In the genomic region with DNA sequence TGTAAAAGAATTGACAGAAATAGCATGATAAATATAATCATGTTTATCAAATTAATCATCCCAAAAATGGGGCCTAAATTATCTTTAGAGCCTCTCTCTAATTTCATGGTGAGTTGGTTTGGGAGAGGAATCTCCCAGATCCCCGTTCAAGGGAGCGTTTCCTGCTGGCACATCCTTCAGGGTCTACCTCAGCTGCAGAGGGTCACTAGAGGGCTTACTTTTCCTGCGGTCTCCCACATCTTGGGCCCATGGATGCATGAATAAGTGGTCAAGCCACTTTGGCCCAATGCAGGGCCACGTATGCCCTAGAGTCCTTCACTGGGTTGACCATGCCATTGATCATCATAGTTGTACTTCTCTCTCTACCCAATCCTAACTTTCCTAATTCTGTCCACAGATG, we compare ENCODE assay signal across 18 cellular contexts.
DNase-seq lines count a peak whose midpoint lies in the region; ATAC-seq and TF ChIP-seq lines count a peak whose summit lies in the region.
"Had no signal": no experiment of that assay in that cellular context is flagged by ENCODE, and none has a peak within 500 bp of the region (broad histone marks: within the 10 kb centered on the region; RNA-seq: fewer than 3 reads in every experiment).

No MANE protein-coding gene starts in this region.

- H3K4me1 Mint-ChIP-seq in CD4-positive, alpha-beta T cell (ENCODE audit: low read depth), result no peaks in the 10 kb centered on the region

- peaks cover 10% of the 10 kb centered on the region for H3K27me3 Mint-ChIP-seq in CD4-positive, alpha-beta T cell

- no peak overlapping the region for H4K8ac ChIP-seq in mesendoderm (ENCODE audit: low read depth, low read length)

- no peak overlapping the region for H3K18ac ChIP-seq in mesendoderm (ENCODE audit: low read length)

- H3K23ac ChIP-seq in mesendoderm (ENCODE audit: low read length), result no peak overlapping the region

- H3K36me3 ChIP-seq in RWPE2 (ENCODE audit: low read depth) (no peaks in the 10 kb centered on the region), mesendoderm (ENCODE audit: control insufficient read depth, insufficient read depth, low read length) (no peaks in the 10 kb centered on the region)

- H2BK5ac ChIP-seq in mesendoderm (ENCODE audit: low read length), result no peak overlapping the region

- H3K27me3 ChIP-seq in RWPE2 (ENCODE audit: insufficient read depth, poor library complexity, severe bottlenecking) (no peaks in the 10 kb centered on the region), mesendoderm (ENCODE audit: insufficient read depth, low read length, poor library complexity) (no peaks in the 10 kb centered on the region)
- H3K27me3 ChIP-seq in CD4-positive, alpha-beta T cell (ENCODE audit: control insufficient read depth, insufficient read depth, low read length), result no peaks in the 10 kb centered on the region

- H2AK5ac ChIP-seq in mesendoderm (ENCODE audit: low read length), result no peak overlapping the region

- H2BK120ac ChIP-seq in mesendoderm (ENCODE audit: low read depth, low read length), result no peak overlapping the region

- no peaks in the 10 kb centered on the region for H3K36me3 Mint-ChIP-seq in CD4-positive, alpha-beta T cell (ENCODE audit: low read depth)

- H2BK15ac ChIP-seq in mesendoderm (replicated peaks; ENCODE audit: low read depth), result no peak overlapping the region

- H3K4me3 Mint-ChIP-seq in CD4-positive, alpha-beta T cell, result no peak overlapping the region

- no peaks in the 10 kb centered on the region for H3K9me3 ChIP-seq in RWPE2 (ENCODE audit: severe bottlenecking)
- H3K9me3 ChIP-seq in CD4-positive, alpha-beta T cell (ENCODE audit: control insufficient read depth, low read length), result no peaks in the 10 kb centered on the region
- H3K9me3 ChIP-seq: SK-N-SH had no signal

- H3K27ac Mint-ChIP-seq in CD4-positive, alpha-beta T cell, result no peak overlapping the region

- POLR2A ChIA-PET in CD4-positive, alpha-beta T cell (lab: Charles Lee), result no interaction called here

- peak; percentile 27 for DNase-seq in NCI-H82 (lab: John Stamatoyannopoulos, UW)
- DNase-seq in NCI-H82 treated with DMSO at 0.1 percent for 48 hours (lab: John Stamatoyannopoulos, UW; ENCODE audit: unreplicated experiment), result no peak
- no peak for DNase-seq in RWPE2 (ENCODE audit: low spot score)
- DNase-seq in iPS DF 4.7 (ENCODE audit: extremely low read depth, low spot score), result peak; percentile 3
- peak; percentile 37 for DNase-seq in mesendoderm
- no peak for DNase-seq in CD4-positive, alpha-beta T cell
- no peak for DNase-seq in islet precursor cell
- DNase-seq: 8988T, C1 segment of cervical spinal cord, MV-4-11, NCI-H2171, NCI-H345, NCI-H774, SIG-M5 had no signal

- H3K4ac ChIP-seq in mesendoderm (ENCODE audit: low read depth, low read length), result no peak overlapping the region

- ATAC-seq in RWPE2 (ENCODE audit: low read depth), result 0 out of 3 replicates have a peak, but pooled peaks have one; percentile 21
- no peak for ATAC-seq in CD4-positive, alpha-beta T cell (ENCODE audit: poor library complexity)
- ATAC-seq in HG03139 (IDR thresholded peaks at IDR 0.05; ENCODE audit: unreplicated experiment), result no peak

- H3K4me2 ChIP-seq in mesendoderm (ENCODE audit: low read length), result no peak overlapping the region
- H3K4me2 ChIP-seq: SK-N-SH had no signal

- H3K27ac ChIP-seq in RWPE2 (ENCODE audit: poor library complexity, severe bottlenecking) (no peak overlapping the region), mesendoderm (ENCODE audit: low read depth, low read length) (no peak overlapping the region)
- H3K27ac ChIP-seq in CD4-positive, alpha-beta T cell (ENCODE audit: low read depth, low read length), result no peak overlapping the region
- H3K27ac ChIP-seq: GM23248, RWPE1 had no signal

- no CpG with 5 or more reads among the region's 4 CpGs for WGBS in mesendoderm (ENCODE audit: extremely low coverage, insufficient coverage, low lambda C conversion rate)

- no peaks in the 10 kb centered on the region for H3K79me2 ChIP-seq in mesendoderm (ENCODE audit: control insufficient read depth, insufficient read depth, low read length)

- H4K5ac ChIP-seq in mesendoderm (ENCODE audit: low read length), result no peak overlapping the region

- no peak for TF ChIP-seq CTCF in RWPE2 (IDR thresholded peaks at IDR 0.05; ENCODE audit: poor library complexity, severe bottlenecking)
- no peak for TF ChIP-seq CTCF in CD4-positive, alpha-beta T cell (IDR thresholded peaks at IDR 0.05)

- H3K4me3 ChIP-seq in RWPE2 (ENCODE audit: severe bottlenecking) (no peak overlapping the region), mesendoderm (ENCODE audit: low read length) (no peak overlapping the region)
- H3K4me3 ChIP-seq: GM23248 had no signal

- H3K9me3 Mint-ChIP-seq in CD4-positive, alpha-beta T cell, result peaks cover 3% of the 10 kb centered on the region

- no peak overlapping the region for H3K56ac ChIP-seq in mesendoderm (ENCODE audit: low read length)

- H3K9ac ChIP-seq in mesendoderm (ENCODE audit: low read length), result no peak overlapping the region
- H3K9ac ChIP-seq: GM23248, SK-N-SH had no signal

- H3K4me1 ChIP-seq in RWPE2 (ENCODE audit: insufficient read depth, poor library complexity, severe bottlenecking) (no peaks in the 10 kb centered on the region), mesendoderm (ENCODE audit: control insufficient read depth, low read depth, low read length) (no peaks in the 10 kb centered on the region)

- H3K79me1 ChIP-seq in mesendoderm (ENCODE audit: low read length), result no peaks in the 10 kb centered on the region

- CTCF ChIA-PET in CD4-positive, alpha-beta T cell (lab: Charles Lee), result no interaction called here

- intact Hi-C loops in CD4-positive, alpha-beta T cell (cut with DNase I, micrococcal nuclease), result no loop called here

Comparison
In these comparisons a context has a peak if more than half of its experiments do, and no peak if none do; other contexts are left out.
1. DNase-seq: peak in NCI-H82 (single experiment), iPS DF 4.7 (single experiment) and mesendoderm (single experiment); none in NCI-H82 treated with DMSO at 0.1 percent for 48 hours (single experiment), RWPE2 (single experiment), CD4-positive, alpha-beta T cell (0 of 10) and islet precursor cell (single experiment).